In the genomic region with DNA sequence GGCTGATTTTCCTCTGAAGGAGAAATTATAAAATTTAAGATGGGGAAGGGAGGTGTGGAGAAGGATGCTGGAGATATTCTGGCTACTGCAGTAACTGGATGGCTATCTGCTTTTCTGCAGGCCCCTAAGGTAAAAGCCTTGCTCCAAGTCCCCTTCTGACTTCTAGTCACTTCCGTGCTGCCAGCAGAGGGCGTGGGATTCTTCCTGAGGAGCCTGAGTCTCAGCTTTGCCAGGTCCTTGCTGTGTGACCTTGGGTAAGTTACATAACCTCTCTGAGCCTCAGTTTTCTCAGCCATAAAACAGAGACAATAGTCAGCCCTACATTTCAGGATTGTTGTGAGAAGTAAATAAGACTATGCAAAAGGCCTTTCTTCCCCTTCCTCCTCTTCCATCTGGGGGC, we compare ENCODE assay signal across 1 cellular context.
TF ChIP-seq lines count a peak whose summit lies in the region.

No MANE protein-coding gene starts in this region.

TF ChIP-seq in WTC11, 78 proteins besides CTCF, POLR2A, EP300 and RAD21 (continued from another document):
- TF ChIP-seq, protein P1, sequence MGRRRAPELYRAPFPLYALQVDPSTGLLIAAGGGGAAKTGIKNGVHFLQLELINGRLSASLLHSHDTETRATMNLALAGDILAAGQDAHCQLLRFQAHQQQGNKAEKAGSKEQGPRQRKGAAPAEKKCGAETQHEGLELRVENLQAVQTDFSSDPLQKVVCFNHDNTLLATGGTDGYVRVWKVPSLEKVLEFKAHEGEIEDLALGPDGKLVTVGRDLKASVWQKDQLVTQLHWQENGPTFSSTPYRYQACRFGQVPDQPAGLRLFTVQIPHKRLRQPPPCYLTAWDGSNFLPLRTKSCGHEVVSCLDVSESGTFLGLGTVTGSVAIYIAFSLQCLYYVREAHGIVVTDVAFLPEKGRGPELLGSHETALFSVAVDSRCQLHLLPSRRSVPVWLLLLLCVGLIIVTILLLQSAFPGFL (CRISPR knock-in tag; IDR thresholded peaks at IDR 0.05; ENCODE audit: borderline replicate concordance): no peak
